Comparison of ENCODE assay signal across 9 cellular contexts in the genomic region with DNA sequence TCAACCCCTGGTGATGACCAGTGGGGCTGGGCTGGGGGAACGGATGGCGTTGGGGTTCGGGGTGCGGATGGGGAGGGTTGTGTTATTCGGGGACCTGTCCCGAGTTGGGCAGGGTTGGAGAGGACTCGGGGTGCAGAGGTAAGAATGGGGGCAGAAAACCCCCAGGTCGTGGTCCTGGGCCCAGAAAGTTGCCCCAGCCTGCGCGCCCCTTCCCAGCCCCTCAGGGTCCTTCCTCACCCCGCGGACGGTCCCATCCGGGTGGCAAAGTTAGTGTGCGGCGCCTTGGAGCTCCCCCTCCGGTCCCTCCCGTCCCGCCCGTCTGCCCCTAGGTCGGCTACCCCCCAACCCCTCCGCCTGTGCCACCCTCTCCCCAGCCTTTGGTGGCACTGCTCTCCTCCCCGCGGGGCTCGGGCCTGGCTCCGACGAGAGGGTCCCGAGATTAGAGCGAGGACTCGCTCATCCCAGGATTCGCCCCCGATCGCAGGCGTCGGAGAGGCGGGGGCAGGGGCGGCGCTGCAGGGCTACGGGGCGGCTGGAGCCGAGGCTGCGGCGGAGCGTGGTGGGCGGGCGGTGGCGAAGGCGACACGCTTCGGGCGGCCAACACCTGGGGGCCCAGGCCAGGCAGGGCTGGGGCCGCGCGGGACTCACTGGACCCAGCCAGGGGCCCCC. TPM values are rescaled to one million over a fixed set of nuclear protein-coding genes. Genes with fewer than 3 reads are reported as not detected.
DNase-seq lines count a peak whose midpoint lies in the region; ATAC-seq and TF ChIP-seq lines count a peak whose summit lies in the region.
"Had no signal": no experiment of that assay in that cellular context is flagged by ENCODE, and none has a peak within 500 bp of the region (broad histone marks: within the 10 kb centered on the region; RNA-seq: fewer than 3 reads in every experiment).

No MANE protein-coding gene starts in this region.

- intact Hi-C loops in left lung (cut with DNase I), result loop anchor here in 1 of 2 donors (5.0 kb wide), 1 partner anchor 198 kb away; no protein-coding TSS in a partner anchor

- no peaks in the 10 kb centered on the region for H3K9me3 Mint-ChIP-seq in activated naive CD4-positive, alpha-beta T cell treated with anti-CD3 and anti-CD28 coated beads, Interleukin-2, amount 50 U/mL, for 24 hours
- no peaks in the 10 kb centered on the region for H3K9me3 Mint-ChIP-seq in activated T-cell treated with anti-CD3 and anti-CD28 coated beads, Interleukin-2, amount 50 U/mL, for 24 hours

- H3K4me3 ChIP-seq in iPS-18c (ENCODE audit: insufficient read depth, low read depth, low read length) (peak overlapping the region; percentile 57), left lung (peak overlapping the region in 1 of 2 donors; percentile 28)

- H3K4me3 Mint-ChIP-seq in activated naive CD4-positive, alpha-beta T cell treated with anti-CD3 and anti-CD28 coated beads, Interleukin-2, amount 50 U/mL, for 24 hours, result peak overlapping the region; percentile 70
- peak overlapping the region; percentile 46 for H3K4me3 Mint-ChIP-seq in activated T-cell treated with anti-CD3 and anti-CD28 coated beads, Interleukin-2, amount 50 U/mL, for 24 hours

- H3K4me1 Mint-ChIP-seq in activated naive CD4-positive, alpha-beta T cell treated with anti-CD3 and anti-CD28 coated beads, Interleukin-2, amount 50 U/mL, for 24 hours, result peaks cover 6% of the 10 kb centered on the region
- H3K4me1 Mint-ChIP-seq in activated T-cell treated with anti-CD3 and anti-CD28 coated beads, Interleukin-2, amount 50 U/mL, for 24 hours (ENCODE audit: low read depth), result peaks cover 13% of the 10 kb centered on the region

- H3K9me3 ChIP-seq in iPS-18c (ENCODE audit: control insufficient read depth, insufficient read depth, low read length), result no peaks in the 10 kb centered on the region
- H3K9me3 ChIP-seq in left lung, result no peaks in the 10 kb centered on the region

- peaks cover 0 to 25% of the 10 kb centered on the region in 2 donors for H3K4me1 ChIP-seq in left lung

- peaks cover 27 to 86% of the 10 kb centered on the region in 2 donors for H3K27me3 ChIP-seq in left lung

- DNase-seq in activated naive CD4-positive, alpha-beta T cell (lab: John Stamatoyannopoulos, UW), result no peak
- peak; percentile 48 for DNase-seq in activated T-cell treated with anti-CD3 and anti-CD28 coated beads, Interleukin-2, amount 50 U/mL, for 24 hours
- DNase-seq in ureter (ENCODE audit: low spot score) (peak; percentile 50), left lung (no peak), cerebellum (ENCODE audit: low spot score) (no peak)
- DNase-seq: NCI-H2029 treated with DMSO at 0.1 percent for 48 hours had no signal

- ATAC-seq in left lung (no peak), GM18873 (IDR thresholded peaks at IDR 0.05; ENCODE audit: low FRiP score, unreplicated experiment) (no peak)

- H3K27ac ChIP-seq in left lung, result no peak overlapping the region

- peaks cover 9% of the 10 kb centered on the region for H3K27me3 Mint-ChIP-seq in activated naive CD4-positive, alpha-beta T cell treated with anti-CD3 and anti-CD28 coated beads, Interleukin-2, amount 50 U/mL, for 24 hours
- H3K27me3 Mint-ChIP-seq in activated T-cell treated with anti-CD3 and anti-CD28 coated beads, Interleukin-2, amount 50 U/mL, for 24 hours, result peaks cover 40% of the 10 kb centered on the region

- H3K36me3 Mint-ChIP-seq in activated naive CD4-positive, alpha-beta T cell treated with anti-CD3 and anti-CD28 coated beads, Interleukin-2, amount 50 U/mL, for 24 hours, result no peaks in the 10 kb centered on the region
- H3K36me3 Mint-ChIP-seq in activated T-cell treated with anti-CD3 and anti-CD28 coated beads, Interleukin-2, amount 50 U/mL, for 24 hours (ENCODE audit: low read depth), result no peaks in the 10 kb centered on the region

- no peak for TF ChIP-seq CTCF in left lung (IDR thresholded peaks at IDR 0.05)

- H3K27ac Mint-ChIP-seq in activated naive CD4-positive, alpha-beta T cell treated with anti-CD3 and anti-CD28 coated beads, Interleukin-2, amount 50 U/mL, for 24 hours, result no peak overlapping the region
- no peak overlapping the region for H3K27ac Mint-ChIP-seq in activated T-cell treated with anti-CD3 and anti-CD28 coated beads, Interleukin-2, amount 50 U/mL, for 24 hours

- no peaks in the 10 kb centered on the region for H3K36me3 ChIP-seq in left lung

RNA-seq across cellular contexts. Expression of a gene that starts 1.1 kb away (rescaled TPM):
- total RNA-seq in ureter (1.7 TPM), left lung (1 to 10 TPM; 1.0 to 1.2 TPM), cerebellum (28.4 TPM)

Comparison
In these comparisons a context has a peak if more than half of its experiments do, and no peak if none do; other contexts are left out.
1. DNase-seq: peak in activated T-cell treated with anti-CD3 and anti-CD28 coated beads, Interleukin-2, amount 50 U/mL, for 24 hours (single experiment) and ureter (single experiment); none in activated naive CD4-positive, alpha-beta T cell (0 of 4), left lung (0 of 2) and cerebellum (single experiment).
2. RNA of a gene that starts 1.1 kb away (total RNA-seq): 28.4 TPM in cerebellum (single experiment); 1.7 TPM in ureter (single experiment) and 1.0 to 1.2 TPM in left lung; every median in the first group is over 10 times any median in the second.